Comparison of ENCODE assay signal across 16 cellular contexts in the genomic region with DNA sequence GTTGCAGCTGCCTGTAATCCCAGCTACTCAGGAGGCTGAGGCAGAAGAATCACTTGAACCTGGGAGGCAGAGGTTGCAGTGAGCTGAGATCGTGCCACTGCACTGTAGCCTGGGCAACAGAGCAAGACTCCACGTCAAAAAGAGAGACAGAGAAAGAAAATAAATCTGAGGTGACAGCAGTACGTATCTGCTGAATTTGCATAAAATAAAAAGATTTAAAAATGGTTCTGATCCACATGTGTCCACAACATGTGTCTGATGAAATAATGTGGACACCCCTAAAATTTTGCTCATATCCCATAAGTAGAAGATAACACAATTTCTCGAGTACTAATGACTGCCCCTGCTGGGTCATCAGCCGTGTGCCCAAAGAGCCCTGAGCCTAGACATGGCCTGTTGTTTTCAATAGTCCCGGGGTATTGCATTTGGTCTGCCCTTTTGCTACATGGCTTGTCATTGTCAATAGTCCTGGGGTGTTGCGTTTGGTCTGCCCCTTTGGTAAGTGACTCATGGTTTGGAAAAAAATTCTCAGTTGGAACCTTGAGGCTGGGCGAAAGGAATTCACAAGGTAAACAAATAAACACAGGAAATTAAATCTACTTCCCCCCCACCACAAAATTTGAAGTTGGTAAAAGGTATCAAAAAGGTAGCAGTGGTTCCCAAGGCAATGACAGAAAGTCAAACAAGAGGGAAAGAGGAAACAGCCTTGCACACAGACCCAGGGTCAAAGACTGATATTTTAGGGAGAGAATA.
"Had no signal": no experiment of that assay in that cellular context is flagged by ENCODE, and none has a peak within 500 bp of the region (broad histone marks: within the 10 kb centered on the region; RNA-seq: fewer than 3 reads in every experiment).

No MANE protein-coding gene starts in this region.

- DNase-seq: activated CD4-positive, alpha-beta T cell treated with anti-CD3 and anti-CD28 coated beads for 1 hour; activated CD8-positive, alpha-beta memory T cell treated with anti-CD3 and anti-CD28 coated beads for 24 hours; activated CD8-positive, alpha-beta memory T cell treated with anti-CD3 and anti-CD28 coated beads, Interleukin-2, amount 50 U/mL, for 48 hours; activated effector memory CD4-positive, alpha-beta T cell treated with anti-CD3 and anti-CD28 coated beads, Interleukin-2, amount 50 U/mL, for 16 hours; activated naive CD4-positive, alpha-beta T cell treated with anti-CD3 and anti-CD28 coated beads, Interleukin-2, amount 50 U/mL, for 16 hours; activated T-cell treated with anti-CD3 and anti-CD28 coated beads, Interleukin-2, amount 50 U/mL, for 48 hours; central memory CD4-positive, alpha-beta T cell; foreskin keratinocyte; hypothalamus; left lung; mucosa of descending colon; naive B cell; stimulated activated CD4-positive, alpha-beta T cell treated with anti-CD3 and anti-CD28 coated beads, Interleukin-2, amount 100 ng/mL, for 48 hours; stimulated activated naive CD8-positive, alpha-beta T cell treated with anti-CD3 and anti-CD28 coated beads, Interleukin-15, amount 100 ng/mL, for 72 hours; transverse colon; WERI-Rb-1 had no signal

- ATAC-seq: foreskin keratinocyte; left lung; mucosa of descending colon; stimulated activated naive CD8-positive, alpha-beta T cell treated with anti-CD3 and anti-CD28 coated beads, Interleukin-15, amount 100 ng/mL, for 72 hours had no signal
